In the genomic region with DNA sequence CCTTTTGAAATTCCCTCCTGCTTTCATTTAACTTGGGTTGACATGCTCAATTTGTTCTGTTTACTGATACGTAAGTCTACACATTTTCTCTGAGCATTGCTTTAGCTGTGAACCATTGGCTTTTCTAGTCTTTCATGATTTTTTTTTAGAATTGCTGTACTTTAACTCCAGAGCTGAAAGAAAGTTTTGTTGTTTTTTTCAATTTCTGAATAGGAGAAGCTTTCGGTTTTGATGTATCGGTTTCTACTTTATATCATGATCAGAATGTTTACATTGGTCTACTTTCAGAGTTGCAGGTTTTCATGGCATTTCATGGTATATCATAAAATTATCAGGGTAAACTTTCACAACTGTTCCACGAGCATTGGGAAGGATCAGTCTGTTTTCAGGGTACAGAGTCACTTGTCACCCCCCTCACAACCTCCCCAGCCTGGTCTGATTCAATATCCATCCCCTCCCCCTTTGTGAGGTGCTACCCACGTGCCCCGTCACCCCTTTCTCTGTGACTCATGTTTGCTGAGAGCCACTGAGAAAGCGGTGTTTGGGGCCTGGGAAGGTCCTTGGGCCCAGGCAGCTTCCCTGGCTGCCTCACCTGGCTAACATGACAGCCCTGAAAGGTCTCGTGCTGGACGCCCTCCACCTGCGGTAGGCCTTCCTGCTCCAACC, we compare ENCODE assay signal across 1 cellular context.
A peak's percentile ranks its signal among the peaks of the same experiment; 100 is the strongest.
TF ChIP-seq lines count a peak whose summit lies in the region.

No MANE protein-coding gene starts in this region.

TF ChIP-seq in K562, 482 proteins besides CTCF, POLR2A, EP300 and RAD21:
- TF ChIP-seq, protein P1, sequence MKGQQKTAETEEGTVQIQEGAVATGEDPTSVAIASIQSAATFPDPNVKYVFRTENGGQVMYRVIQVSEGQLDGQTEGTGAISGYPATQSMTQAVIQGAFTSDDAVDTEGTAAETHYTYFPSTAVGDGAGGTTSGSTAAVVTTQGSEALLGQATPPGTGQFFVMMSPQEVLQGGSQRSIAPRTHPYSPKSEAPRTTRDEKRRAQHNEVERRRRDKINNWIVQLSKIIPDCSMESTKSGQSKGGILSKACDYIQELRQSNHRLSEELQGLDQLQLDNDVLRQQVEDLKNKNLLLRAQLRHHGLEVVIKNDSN (CRISPR knock-in tag; IDR thresholded peaks at IDR 0.05): 0 out of 2 replicates have a peak, but pooled peaks have one; percentile 18
- TF ChIP-seq XRCC4 (IDR thresholded peaks at IDR 0.05; ENCODE audit: extremely low read depth, insufficient read depth, insufficient read length): no peak
